Comparison of ENCODE assay signal across 22 cellular contexts in the genomic region with DNA sequence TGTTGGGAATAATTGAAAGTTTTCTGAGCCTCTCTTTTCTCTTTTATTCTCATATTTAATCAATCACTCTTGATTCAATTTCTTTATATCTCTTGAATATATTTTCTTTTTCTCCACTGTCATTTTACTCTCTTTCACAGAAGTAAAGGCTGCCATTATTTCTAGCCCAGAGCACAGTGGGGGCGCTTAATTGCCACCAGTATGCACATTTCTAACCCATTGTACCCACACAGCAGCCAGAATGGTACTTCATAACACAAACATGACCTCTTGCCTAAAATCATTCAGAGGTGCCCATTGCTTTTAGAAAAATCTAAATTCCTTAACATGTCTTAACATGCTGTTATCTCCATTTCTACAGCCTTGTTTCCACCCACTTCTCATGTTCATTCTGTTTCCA.
"Had no signal": no experiment of that assay in that cellular context is flagged by ENCODE, and none has a peak within 500 bp of the region (broad histone marks: within the 10 kb centered on the region; RNA-seq: fewer than 3 reads in every experiment).

No MANE protein-coding gene starts in this region.

- H3K9me3 ChIP-seq: Peyer's patch, SJSA1 had no signal

- H3K4me3 Mint-ChIP-seq: activated CD8-positive, alpha-beta T cell treated with anti-CD3 and anti-CD28 coated beads, Interleukin-2, amount 10 ng/mL, durations not matched to agents 7 days and 5 days; activated naive CD4-positive, alpha-beta T cell treated with anti-CD3 and anti-CD28 coated beads, Interleukin-2, amount 50 U/mL, for 24 hours; T-helper 2 cell treated with Interferon-gamma antibody and Interleukin-4, amounts not matched to agents 5 μg/mL and 100 μg/mL, for 36 hours had no signal

- ATAC-seq: activated CD8-positive, alpha-beta T cell treated with anti-CD3 and anti-CD28 coated beads, Interleukin-2, amount 10 ng/mL, durations not matched to agents 7 days and 5 days; SK-N-SH treated with all-trans-retinoic acid at 6 μM for 48 hours had no signal

- H3K4me1 Mint-ChIP-seq: activated naive CD4-positive, alpha-beta T cell treated with anti-CD3 and anti-CD28 coated beads, Interleukin-2, amount 50 U/mL, for 24 hours had no signal

- H3K36me3 Mint-ChIP-seq: activated naive CD4-positive, alpha-beta T cell treated with anti-CD3 and anti-CD28 coated beads, Interleukin-2, amount 50 U/mL, for 24 hours had no signal

- H3K4me3 ChIP-seq: cardiac muscle cell, Peyer's patch, SJSA1 had no signal

- H3K27ac ChIP-seq: cardiac muscle cell, Peyer's patch, SJSA1 had no signal

- H3K27ac Mint-ChIP-seq: activated CD8-positive, alpha-beta T cell treated with anti-CD3 and anti-CD28 coated beads, Interleukin-2, amount 10 ng/mL, durations not matched to agents 7 days and 5 days; activated naive CD4-positive, alpha-beta T cell treated with anti-CD3 and anti-CD28 coated beads, Interleukin-2, amount 50 U/mL, for 24 hours; T-helper 2 cell treated with Interferon-gamma antibody and Interleukin-4, amounts not matched to agents 5 μg/mL and 100 μg/mL, for 36 hours had no signal

- H3K36me3 ChIP-seq: cardiac muscle cell, Peyer's patch, SJSA1 had no signal

- H3K27me3 ChIP-seq: cardiac muscle cell, Peyer's patch, SJSA1 had no signal

- H3K4me1 ChIP-seq: Peyer's patch, SJSA1 had no signal

- H3K27me3 Mint-ChIP-seq: activated naive CD4-positive, alpha-beta T cell treated with anti-CD3 and anti-CD28 coated beads, Interleukin-2, amount 50 U/mL, for 24 hours had no signal

- DNase-seq: activated CD4-positive, alpha-beta T cell treated with anti-CD3 and anti-CD28 coated beads for 48 hours; activated CD4-positive, alpha-beta T cell treated with anti-CD3 and anti-CD28 coated beads, Interleukin-2, amount 50 U/mL, for 4 hours; activated CD4-positive, CD25-positive, alpha-beta regulatory T cell treated with anti-CD3 and anti-CD28 coated beads, Interleukin-2, amount 50 U/mL, for 72 hours; activated CD8-positive, alpha-beta memory T cell treated with anti-CD3 and anti-CD28 coated beads, Interleukin-2, amount 50 U/mL, for 48 hours; activated CD8-positive, alpha-beta T cell treated with anti-CD3 and anti-CD28 coated beads, Interleukin-2, amount 10 ng/mL, durations not matched to agents 7 days and 5 days; activated T-cell treated with anti-CD3 and anti-CD28 coated beads, Interleukin-2, amount 50 U/mL, for 1 hour; aorta; KG1; NCI-H1048; NCI-H1694; NCI-H2029; NCI-H2107; NCI-H526; NCI-H82; Peyer's patch; SHP77; SW 1271 had no signal
